In genomic region chr3:126058666-126059065, GRCh38 we compare ENCODE assay signal across 1 cellular context.
TF ChIP-seq lines count a peak whose summit lies in the region.

No MANE protein-coding gene starts in this region.

TF ChIP-seq in H1, 55 proteins besides CTCF, POLR2A, EP300 and RAD21:
- TF ChIP-seq MAFK (IDR thresholded peaks at IDR 0.05; ENCODE audit: low read depth, low read length) = no peak
